ENCODE assay signal across 8 cellular contexts in the genomic region with DNA sequence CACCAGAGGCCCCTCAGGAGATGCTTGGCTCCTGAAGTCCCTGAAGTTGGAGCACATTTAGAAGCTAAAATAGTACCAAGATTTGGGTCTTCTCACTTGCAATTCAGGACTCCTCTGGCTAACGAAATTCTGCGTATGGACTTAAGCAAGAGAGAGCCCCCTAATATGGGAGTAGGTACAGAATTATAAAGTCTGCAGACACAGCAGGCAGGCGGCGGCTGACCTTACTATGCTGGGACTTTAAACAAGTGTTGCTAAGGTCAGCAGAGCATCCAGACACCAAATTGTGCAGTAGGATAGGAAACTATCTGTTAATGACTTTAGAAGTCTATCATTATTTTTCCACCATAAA.
DNase-seq lines count a peak whose midpoint lies in the region; ATAC-seq, FAIRE-seq and TF ChIP-seq lines count a peak whose summit lies in the region.
"Had no signal": no experiment of that assay in that cellular context is flagged by ENCODE, and none has a peak within 500 bp of the region (broad histone marks: within the 10 kb centered on the region; RNA-seq: fewer than 3 reads in every experiment).

No MANE protein-coding gene starts in this region.

- H3K4me2 ChIP-seq in BLaER1 (peak overlapping the region; percentile 7; the same call in 1 of the 2 replicates), GM23338 (no peak overlapping the region), K562 (ENCODE audit: insufficient read depth, low read length) (peak overlapping the region; percentile 50)

- peaks cover 10% of the 10 kb centered on the region for H3K36me3 Mint-ChIP-seq in GM23338 (ENCODE audit: low read depth)
- H3K36me3 Mint-ChIP-seq in nephron (ENCODE audit: low read depth): no peaks in the 10 kb centered on the region

- H3K4me1 Mint-ChIP-seq in GM23338 (peaks cover 6% of the 10 kb centered on the region; the same call in 2 of the 3 replicates), nephron (peaks cover 7% of the 10 kb centered on the region)

- no peak for TF ChIP-seq CTCF in GM23338 (conservative IDR thresholded peaks at IDR 0.05; ENCODE audit: low read depth in 2 of 2)
- TF ChIP-seq CTCF in K562 (IDR thresholded peaks at IDR 0.05 in 2 of 3, conservative IDR thresholded peaks at IDR 0.05 in 1 of 3; ENCODE audit: insufficient read depth in 2 of 3, low read depth in 1 of 3, low read length in 3 of 3): no peak
- TF ChIP-seq CTCF in nephron (IDR thresholded peaks at IDR 0.05; ENCODE audit: unreplicated experiment in 3 of 3): no peak

- no peak for TF ChIP-seq POLR2A in K562 (conservative IDR thresholded peaks at IDR 0.05)

- no peak for ATAC-seq in GM23338
- no peak for ATAC-seq in K562
- ATAC-seq in HG02870 (IDR thresholded peaks at IDR 0.05; ENCODE audit: unreplicated experiment): no peak

- H3K36me3 ChIP-seq in BLaER1: no peaks in the 10 kb centered on the region
- no peaks in the 10 kb centered on the region; the same call in 1 of the 2 replicates for H3K36me3 ChIP-seq in GM23338 (ENCODE audit: insufficient read depth)
- no peaks in the 10 kb centered on the region for H3K36me3 ChIP-seq in K562 (ENCODE audit: control insufficient read depth, insufficient read depth, low read length)
- H3K36me3 ChIP-seq: BE2C had no signal

- no peaks in the 10 kb centered on the region for H3F3A ChIP-seq in GM23338 (replicated peaks; ENCODE audit: low read depth)

- intact Hi-C loops in K562 (cut with micrococcal nuclease): loop anchor here (5.0 kb wide), 1 partner anchor 861 kb away; no protein-coding TSS in a partner anchor

- TF ChIP-seq RAD21 in K562 (CRISPR knock-in tag; conservative IDR thresholded peaks at IDR 0.05 in 1 of 2, IDR thresholded peaks at IDR 0.05 in 1 of 2): no peak

- H3K9me1 ChIP-seq in K562 (ENCODE audit: control insufficient read depth, insufficient read depth, low read length): no peaks in the 10 kb centered on the region

- H3K79me2 ChIP-seq in GM23338 (replicated peaks; ENCODE audit: insufficient read depth): no peaks in the 10 kb centered on the region
- no peaks in the 10 kb centered on the region for H3K79me2 ChIP-seq in K562 (ENCODE audit: control insufficient read depth, insufficient read depth, low read length)

- H3K9me2 ChIP-seq in GM23338 (ENCODE audit: insufficient read depth): no peaks in the 10 kb centered on the region

- in situ Hi-C loops in K562 (cut with MboI): loop anchor here (5.0 kb wide), 2 partner anchors 476 to 621 kb away; no protein-coding TSS in a partner anchor

- no peak for DNase-seq in GM23338 (ENCODE audit: low spot score)
- no peak for DNase-seq in K562 (ENCODE audit: extremely low read depth in 1 of 4, low spot score in 3 of 4)
- DNase-seq in SKM-1 (lab: John Stamatoyannopoulos, UW; ENCODE audit: unreplicated experiment): no peak
- DNase-seq in anterior cingulate cortex (lab: John Stamatoyannopoulos, UW): no peak

- H3K27me3 Mint-ChIP-seq in GM23338 (ENCODE audit: insufficient read depth, low read depth, poor library complexity): peaks cover 8% of the 10 kb centered on the region
- H3K27me3 Mint-ChIP-seq in nephron (ENCODE audit: low read depth): peaks cover 3% of the 10 kb centered on the region

- BruUV-seq in K562 (replicated peaks; lab: Mats Ljungman, UMichigan): no TSS peak

- H3K27ac ChIP-seq in BLaER1 (no peak overlapping the region), GM23338 (ENCODE audit: low read depth) (no peak overlapping the region), K562 (ENCODE audit: extremely low read depth, low read depth, low read length) (no peak overlapping the region)

- TF ChIP-seq EP300 in K562 (IDR thresholded peaks at IDR 0.05; ENCODE audit: low read length): no peak

- H4K20me1 ChIP-seq in BLaER1 (no peaks in the 10 kb centered on the region), GM23338 (replicated peaks; ENCODE audit: insufficient read depth) (no peaks in the 10 kb centered on the region; the same call in 1 of the 2 replicates), K562 (replicated peaks; ENCODE audit: control insufficient read depth, insufficient read depth, low read length) (no peaks in the 10 kb centered on the region)

- H2AFZ ChIP-seq in GM23338 (peak overlapping the region; percentile 38; the same call in 1 of the 2 replicates), K562 (ENCODE audit: low read depth, low read length) (no peak overlapping the region)

- no peak overlapping the region for H3K27ac Mint-ChIP-seq in GM23338
- H3K27ac Mint-ChIP-seq in nephron: peak overlapping the region in 2 of 3 experiments; percentile 26 to 64

- WGBS in K562 (ENCODE audit: insufficient coverage, low coverage, missing lambda C conversion rate): 55% methylated on average over 4 of the region's 4 CpGs

- CTCF ChIA-PET in K562 (lab: Yijun Ruan, JAX; ENCODE audit: low intra/inter-chr PET ratio): interaction anchor here (1.5 to 2.2 kb wide), 4 partner anchors 257 to 625 kb away, joined by 6 to 21 read pairs (median 8); no protein-coding TSS in a partner anchor

- POLR2A ChIA-PET in K562 (lab: Yijun Ruan, JAX): interaction anchor here (0.6 to 1.6 kb wide), 7 partner anchors 9 to 268 kb away, joined by 3 to 7 read pairs (median 3); partner anchors contain the start of genes LEPR and LEPROT

- no peak overlapping the region for H3K4me3 ChIP-seq in BLaER1
- no peak overlapping the region for H3K4me3 ChIP-seq in GM23338
- H3K4me3 ChIP-seq in K562: no peak overlapping the region

- H3K27me3 ChIP-seq in BLaER1 (no peaks in the 10 kb centered on the region), GM23338 (ENCODE audit: insufficient read depth) (no peaks in the 10 kb centered on the region), K562 (ENCODE audit: control insufficient read depth in 2 of 2, insufficient read depth in 2 of 2, low read length in 2 of 2) (no peaks in the 10 kb centered on the region)
- H3K27me3 ChIP-seq: BE2C had no signal

- no peak overlapping the region for H3K9ac ChIP-seq in BLaER1
- H3K9ac ChIP-seq in K562 (ENCODE audit: insufficient read depth in 1 of 2, low read depth in 2 of 2, low read length in 2 of 2): no peak overlapping the region

- peaks cover 25% of the 10 kb centered on the region for H3K9me3 Mint-ChIP-seq in GM23338
- peaks cover 12% of the 10 kb centered on the region for H3K9me3 Mint-ChIP-seq in nephron

- H3K9me3 ChIP-seq in BLaER1: no peaks in the 10 kb centered on the region
- H3K9me3 ChIP-seq in K562 (replicated peaks; ENCODE audit: control insufficient read depth, insufficient read depth, low read depth, low read length): no peaks in the 10 kb centered on the region
- H3K9me3 ChIP-seq: BE2C had no signal

- H3K4me1 ChIP-seq in BLaER1 (peaks cover 27% of the 10 kb centered on the region), GM23338 (ENCODE audit: insufficient read depth) (no peaks in the 10 kb centered on the region), K562 (replicated peaks in 1 of 2; ENCODE audit: control insufficient read depth in 2 of 2, insufficient read depth in 2 of 2, low read length in 2 of 2) (peaks cover 0 to 11% of the 10 kb centered on the region in 2 experiments; a peak in 2 of 5 replicates)
- H3K4me1 ChIP-seq: BE2C had no signal

- no peak overlapping the region for H3K4me3 Mint-ChIP-seq in GM23338
- no peak overlapping the region for H3K4me3 Mint-ChIP-seq in nephron

- FAIRE-seq in K562 (lab: Jason Lieb, UNC): no peak

TF ChIP-seq in GM23338, 12 proteins besides CTCF, POLR2A, EP300 and RAD21 (continues in another document):
- no peak for TF ChIP-seq JUNB (IDR thresholded peaks at IDR 0.05; ENCODE audit: unreplicated experiment)
- TF ChIP-seq ZNF331 (CRISPR knock-in tag; IDR thresholded peaks at IDR 0.05; ENCODE audit: low read depth): no peak
- TF ChIP-seq POLR2AphosphoS5 (IDR thresholded peaks at IDR 0.05; ENCODE audit: low read depth): no peak

TF ChIP-seq in K562, 482 proteins besides CTCF, POLR2A, EP300 and RAD21:
- TF ChIP-seq LARP7 (IDR thresholded peaks at IDR 0.05) (no peak), TBP (optimal IDR thresholded peaks at IDR 0.05; ENCODE audit: low read depth, low read length) (no peak), EZH2 (IDR thresholded peaks at IDR 0.05; ENCODE audit: borderline replicate concordance, low read depth, low read length) (no peak), SMARCA4 (IDR thresholded peaks at IDR 0.05) (0 out of 2 replicates have a peak, but pooled peaks have one; percentile 5), GABPA (tag; conservative IDR thresholded peaks at IDR 0.05; ENCODE audit: low read depth) (0 out of 2 replicates have a peak, but pooled peaks have one; percentile 3), HEY1 (CRISPR knock-in tag; IDR thresholded peaks at IDR 0.05; ENCODE audit: borderline replicate concordance) (no peak)
- TF ChIP-seq, protein P1, sequence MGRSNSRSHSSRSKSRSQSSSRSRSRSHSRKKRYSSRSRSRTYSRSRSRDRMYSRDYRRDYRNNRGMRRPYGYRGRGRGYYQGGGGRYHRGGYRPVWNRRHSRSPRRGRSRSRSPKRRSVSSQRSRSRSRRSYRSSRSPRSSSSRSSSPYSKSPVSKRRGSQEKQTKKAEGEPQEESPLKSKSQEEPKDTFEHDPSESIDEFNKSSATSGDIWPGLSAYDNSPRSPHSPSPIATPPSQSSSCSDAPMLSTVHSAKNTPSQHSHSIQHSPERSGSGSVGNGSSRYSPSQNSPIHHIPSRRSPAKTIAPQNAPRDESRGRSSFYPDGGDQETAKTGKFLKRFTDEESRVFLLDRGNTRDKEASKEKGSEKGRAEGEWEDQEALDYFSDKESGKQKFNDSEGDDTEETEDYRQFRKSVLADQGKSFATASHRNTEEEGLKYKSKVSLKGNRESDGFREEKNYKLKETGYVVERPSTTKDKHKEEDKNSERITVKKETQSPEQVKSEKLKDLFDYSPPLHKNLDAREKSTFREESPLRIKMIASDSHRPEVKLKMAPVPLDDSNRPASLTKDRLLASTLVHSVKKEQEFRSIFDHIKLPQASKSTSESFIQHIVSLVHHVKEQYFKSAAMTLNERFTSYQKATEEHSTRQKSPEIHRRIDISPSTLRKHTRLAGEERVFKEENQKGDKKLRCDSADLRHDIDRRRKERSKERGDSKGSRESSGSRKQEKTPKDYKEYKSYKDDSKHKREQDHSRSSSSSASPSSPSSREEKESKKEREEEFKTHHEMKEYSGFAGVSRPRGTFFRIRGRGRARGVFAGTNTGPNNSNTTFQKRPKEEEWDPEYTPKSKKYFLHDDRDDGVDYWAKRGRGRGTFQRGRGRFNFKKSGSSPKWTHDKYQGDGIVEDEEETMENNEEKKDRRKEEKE (IDR thresholded peaks at IDR 0.05; ENCODE audit: borderline replicate concordance in 1 of 2, control insufficient read depth in 1 of 2, low read depth in 2 of 2, low read length in 1 of 2): no peak
